ENCODE assay signal across 8 cellular contexts in genomic region chr1:183218981-183219621, GRCh38.
DNase-seq lines count a peak whose midpoint lies in the region; ATAC-seq and TF ChIP-seq lines count a peak whose summit lies in the region.

No MANE protein-coding gene starts in this region.

- ATAC-seq in HG03280 (IDR thresholded peaks at IDR 0.05; ENCODE audit: unreplicated experiment) (no peak), GM18861 (IDR thresholded peaks at IDR 0.05; ENCODE audit: unreplicated experiment) (no peak), GM21723 (IDR thresholded peaks at IDR 0.05; ENCODE audit: unreplicated experiment) (no peak)

- H3K27me3 Mint-ChIP-seq in nephron (ENCODE audit: low read depth): peaks cover 3% of the 10 kb centered on the region

- TF ChIP-seq CTCF in astrocyte of the spinal cord (IDR thresholded peaks at IDR 0.05; ENCODE audit: low read depth, low read length) (no peak), nephron (IDR thresholded peaks at IDR 0.05; ENCODE audit: unreplicated experiment in 3 of 3) (no peak)

- peak overlapping the region in 2 of 3 experiments; percentile 58 to 73 for H3K27ac Mint-ChIP-seq in nephron

- no peaks in the 10 kb centered on the region for H3K9me3 Mint-ChIP-seq in nephron

- no peak overlapping the region for H3K4me3 Mint-ChIP-seq in nephron

- peak; percentile 32 for DNase-seq in EH (ENCODE audit: low read depth)
- DNase-seq in NCI-H2227 (lab: John Stamatoyannopoulos, UW; ENCODE audit: unreplicated experiment): peak; percentile 20
- DNase-seq in astrocyte of the spinal cord (ENCODE audit: low read depth, low spot score): peak; percentile 4
- DNase-seq in pons (ENCODE audit: low spot score): no peak

- H3K36me3 Mint-ChIP-seq in nephron (ENCODE audit: low read depth): no peaks in the 10 kb centered on the region

- H3K4me3 ChIP-seq in astrocyte of the spinal cord (ENCODE audit: low read depth, low read length): no peak overlapping the region

- in situ Hi-C loops in astrocyte of the spinal cord (cut with HindIII; ENCODE audit: low sequenced_read_pairs): no loop called here

- H3K4me1 Mint-ChIP-seq in nephron: peaks cover 53% of the 10 kb centered on the region
